In the genomic region with DNA sequence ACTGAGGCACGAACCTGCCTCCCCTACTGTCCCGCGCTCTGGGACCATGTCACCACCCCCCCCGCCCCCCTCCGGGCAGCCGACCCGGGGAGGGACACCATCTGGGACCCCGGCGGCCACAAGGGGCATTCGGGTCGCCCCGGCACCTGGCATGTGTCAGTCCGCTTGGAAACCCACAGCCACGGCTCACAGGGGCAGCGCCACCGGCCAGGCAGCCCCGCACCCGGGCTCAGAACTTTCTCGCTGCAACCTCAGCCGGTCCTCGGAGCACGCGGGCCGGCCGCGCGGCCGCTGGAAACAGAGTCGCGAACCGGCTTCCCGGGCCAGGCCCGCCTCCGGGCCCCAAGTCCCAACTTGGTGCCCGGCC, we compare ENCODE assay signal across 8 cellular contexts.
DNase-seq lines count a peak whose midpoint lies in the region; ATAC-seq and TF ChIP-seq lines count a peak whose summit lies in the region.

No MANE protein-coding gene starts in this region.

- peak overlapping the region in 2 of 7 donors; percentile 50 to 62 for H3K27ac Mint-ChIP-seq in CD14-positive monocyte
- H3K27ac Mint-ChIP-seq in activated T-helper 2 cell treated with anti-CD3 and anti-CD28 coated beads, Interferon-gamma antibody, Interleukin-2, Interleukin-4, amounts not matched to agents 10 μg/mL and 5 μg/mL and 100 μg/mL, durations not matched to agents 14 hours and 24 hours and 36 hours = no peak overlapping the region

- H3K4me1 ChIP-seq in iPS DF 6.9 (ENCODE audit: control insufficient read depth, insufficient read depth, low read length) = peaks cover 3% of the 10 kb centered on the region; the same call in 1 of the 2 replicates
- H3K4me1 ChIP-seq in spleen = peaks cover 29 to 67% (median 58%) of the 10 kb centered on the region in 6 donors

- ATAC-seq in HG02588 (IDR thresholded peaks at IDR 0.05; ENCODE audit: unreplicated experiment) = peak; percentile 5

- H3K27me3 ChIP-seq in iPS DF 6.9 (ENCODE audit: control insufficient read depth, insufficient read depth, low read length) = no peaks in the 10 kb centered on the region
- peaks cover 0 to 3% (median 0%) of the 10 kb centered on the region in 7 donors for H3K27me3 ChIP-seq in spleen (replicated peaks in 1 of 7)

- peaks cover 3 to 12% (median 5%) of the 10 kb centered on the region in 3 donors for H3K27me3 Mint-ChIP-seq in CD14-positive monocyte (ENCODE audit: low read depth in 3 of 3)
- H3K27me3 Mint-ChIP-seq in activated T-helper 2 cell treated with anti-CD3 and anti-CD28 coated beads, Interferon-gamma antibody, Interleukin-2, Interleukin-4, amounts not matched to agents 10 μg/mL and 5 μg/mL and 100 μg/mL, durations not matched to agents 14 hours and 24 hours and 36 hours (ENCODE audit: low read depth) = no peaks in the 10 kb centered on the region

- TF ChIP-seq POLR2A in spleen (IDR thresholded peaks at IDR 0.05) = no peak

- no peak for TF ChIP-seq CTCF in CD14-positive monocyte (IDR thresholded peaks at IDR 0.05)
- no peak for TF ChIP-seq CTCF in spleen (IDR thresholded peaks at IDR 0.05 in 8 of 11, conservative IDR thresholded peaks at IDR 0.05 in 3 of 11)

- intact Hi-C loops in CD14-positive monocyte (cut with micrococcal nuclease) = loop anchor here in 1 of 2 donors (2.0 kb wide), 1 partner anchor 16 kb away; no protein-coding TSS in a partner anchor
- intact Hi-C loops in activated T-helper 2 cell treated with anti-CD3 and anti-CD28 coated beads, Interferon-gamma antibody, Interleukin-2, Interleukin-4, amounts not matched to agents 10 μg/mL and 5 μg/mL and 100 μg/mL, durations not matched to agents 14 hours and 24 hours and 36 hours (cut with micrococcal nuclease) = loop anchor here (5.0 to 10.0 kb wide), 2 partner anchors 43 to 600 kb away; a partner anchor contains a TSS
- intact Hi-C loops in spleen (cut with DNase I; ENCODE audit: low total_unique reads) = no loop called here

- DNase-seq in CD14-positive monocyte (ENCODE audit: low spot score) = no peak
- no peak for DNase-seq in activated T-helper 2 cell treated with anti-CD3 and anti-CD28 coated beads, Interferon-gamma antibody, Interleukin-2, Interleukin-4, amounts not matched to agents 10 μg/mL and 5 μg/mL and 100 μg/mL, durations not matched to agents 14 hours and 24 hours and 36 hours (ENCODE audit: low spot score)
- DNase-seq in iPS DF 6.9 (ENCODE audit: low read depth, low spot score) = no peak
- DNase-seq in spleen = peak; percentile 84
- DNase-seq in NCI-H1694 (lab: John Stamatoyannopoulos, UW) = no peak
- no peak for DNase-seq in NCI-H1105 (lab: John Stamatoyannopoulos, UW)
- DNase-seq in SW 1271 (lab: John Stamatoyannopoulos, UW) = no peak

- WGBS in iPS DF 6.9 (ENCODE audit: insufficient coverage, insufficient read length) = no CpG with 5 or more reads among the region's 35 CpGs
- WGBS in spleen, 5 donors = 0 to 1% (median 1%) methylated on average over 1 to 35 of the region's 35 CpGs

- H3K9me3 ChIP-seq in iPS DF 6.9 (ENCODE audit: control insufficient read depth, insufficient read depth, low read length) (no peaks in the 10 kb centered on the region), spleen (no peaks in the 10 kb centered on the region)

- H3K4me1 Mint-ChIP-seq in CD14-positive monocyte = peaks cover 62% of the 10 kb centered on the region
- peaks cover 35% of the 10 kb centered on the region for H3K4me1 Mint-ChIP-seq in activated T-helper 2 cell treated with anti-CD3 and anti-CD28 coated beads, Interferon-gamma antibody, Interleukin-2, Interleukin-4, amounts not matched to agents 10 μg/mL and 5 μg/mL and 100 μg/mL, durations not matched to agents 14 hours and 24 hours and 36 hours (ENCODE audit: low read depth)

- H3K9me3 Mint-ChIP-seq in CD14-positive monocyte = peaks cover 0 to 3% (median 0%) of the 10 kb centered on the region in 7 donors
- no peaks in the 10 kb centered on the region for H3K9me3 Mint-ChIP-seq in activated T-helper 2 cell treated with anti-CD3 and anti-CD28 coated beads, Interferon-gamma antibody, Interleukin-2, Interleukin-4, amounts not matched to agents 10 μg/mL and 5 μg/mL and 100 μg/mL, durations not matched to agents 14 hours and 24 hours and 36 hours

- H3K36me3 ChIP-seq in iPS DF 6.9 (ENCODE audit: control insufficient read depth, insufficient read depth, low read length) (no peaks in the 10 kb centered on the region), spleen (no peaks in the 10 kb centered on the region)

- H3K36me3 Mint-ChIP-seq in CD14-positive monocyte = peaks cover 2 to 8% of the 10 kb centered on the region in 2 donors
- peaks cover 8% of the 10 kb centered on the region for H3K36me3 Mint-ChIP-seq in activated T-helper 2 cell treated with anti-CD3 and anti-CD28 coated beads, Interferon-gamma antibody, Interleukin-2, Interleukin-4, amounts not matched to agents 10 μg/mL and 5 μg/mL and 100 μg/mL, durations not matched to agents 14 hours and 24 hours and 36 hours (ENCODE audit: low read depth)

- no peak overlapping the region for H3K27ac ChIP-seq in iPS DF 6.9 (ENCODE audit: low read length)
- peak overlapping the region; percentile 19 to 91 (median 89) for H3K27ac ChIP-seq in spleen

- H3K4me3 Mint-ChIP-seq in CD14-positive monocyte = peak overlapping the region; percentile 93 to 96
- H3K4me3 Mint-ChIP-seq in activated T-helper 2 cell treated with anti-CD3 and anti-CD28 coated beads, Interferon-gamma antibody, Interleukin-2, Interleukin-4, amounts not matched to agents 10 μg/mL and 5 μg/mL and 100 μg/mL, durations not matched to agents 14 hours and 24 hours and 36 hours (ENCODE audit: low read depth) = peak overlapping the region; percentile 86

- H3K4me3 ChIP-seq in iPS DF 6.9 (ENCODE audit: low read length) (peak overlapping the region; percentile 81; the same call in 1 of the 2 replicates), spleen (peak overlapping the region; percentile 65 to 97 (median 90))
